In genomic region chr16:24844101-24845030, GRCh38 we compare ENCODE assay signal across 1 cellular context.
TF ChIP-seq lines count a peak whose summit lies in the region.

No MANE protein-coding gene starts in this region.

TF ChIP-seq in HepG2, 621 proteins besides CTCF, POLR2A, EP300 and RAD21 (continued from another document and continues in another):
- no peak for TF ChIP-seq NBN (conservative IDR thresholded peaks at IDR 0.05)
- TF ChIP-seq ZNF672 (CRISPR knock-in tag; IDR thresholded peaks at IDR 0.05) = no peak
- peak; percentile 52; the same call in 1 of the 2 replicates for TF ChIP-seq ZGPAT (CRISPR knock-in tag; IDR thresholded peaks at IDR 0.05)
- TF ChIP-seq SOX6 (IDR thresholded peaks at IDR 0.05) = no peak
- no peak; the same call in 1 of the 2 replicates for TF ChIP-seq SOX6 (CRISPR knock-in tag; IDR thresholded peaks at IDR 0.05)
- TF ChIP-seq HNF4A (CRISPR knock-in tag; IDR thresholded peaks at IDR 0.05) = peak; percentile 26; the same call in 1 of the 2 replicates
- no peak for TF ChIP-seq ZNF713 (CRISPR knock-in tag; IDR thresholded peaks at IDR 0.05)
- TF ChIP-seq BCL6 (CRISPR knock-in tag; IDR thresholded peaks at IDR 0.05) = peak; percentile 49; the same call in 1 of the 2 replicates
- no peak for TF ChIP-seq ZNF432 (CRISPR knock-in tag; IDR thresholded peaks at IDR 0.05; ENCODE audit: borderline replicate concordance)
- no peak for TF ChIP-seq ISL2 (CRISPR knock-in tag; IDR thresholded peaks at IDR 0.05)
- TF ChIP-seq, protein P1, sequence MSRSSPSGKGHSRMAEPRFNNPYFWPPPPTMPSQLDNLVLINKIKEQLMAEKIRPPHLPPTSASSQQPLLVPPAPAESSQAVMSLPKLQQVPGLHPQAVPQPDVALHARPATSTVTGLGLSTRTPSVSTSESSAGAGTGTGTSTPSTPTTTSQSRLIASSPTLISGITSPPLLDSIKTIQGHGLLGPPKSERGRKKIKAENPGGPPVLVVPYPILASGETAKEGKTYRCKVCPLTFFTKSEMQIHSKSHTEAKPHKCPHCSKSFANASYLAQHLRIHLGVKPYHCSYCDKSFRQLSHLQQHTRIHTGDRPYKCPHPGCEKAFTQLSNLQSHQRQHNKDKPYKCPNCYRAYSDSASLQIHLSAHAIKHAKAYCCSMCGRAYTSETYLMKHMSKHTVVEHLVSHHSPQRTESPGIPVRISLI (CRISPR knock-in tag; IDR thresholded peaks at IDR 0.05; ENCODE audit: borderline replicate concordance) = no peak
- TF ChIP-seq, protein P2, sequence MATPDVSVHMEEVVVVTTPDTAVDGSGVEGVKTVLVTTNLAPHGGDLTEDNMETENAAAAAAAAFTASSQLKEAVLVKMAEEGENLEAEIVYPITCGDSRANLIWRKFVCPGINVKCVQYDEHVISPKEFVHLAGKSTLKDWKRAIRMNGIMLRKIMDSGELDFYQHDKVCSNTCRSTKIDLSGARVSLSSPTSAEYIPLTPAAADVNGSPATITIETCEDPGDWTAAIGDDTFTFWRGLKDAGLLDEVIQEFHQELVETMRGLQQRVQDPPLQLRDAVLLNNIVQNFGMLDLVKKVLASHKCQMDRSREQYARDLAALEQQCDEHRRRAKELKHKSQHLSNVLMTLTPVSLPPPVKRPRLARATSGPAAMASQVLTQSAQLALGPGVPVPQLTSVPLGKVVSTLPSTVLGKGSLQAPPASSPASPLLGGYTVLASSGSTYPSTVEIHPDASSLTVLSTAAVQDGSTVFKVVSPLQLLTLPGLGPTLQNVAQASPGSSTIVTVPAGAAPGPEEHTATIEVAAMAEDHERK (CRISPR knock-in tag; IDR thresholded peaks at IDR 0.05; ENCODE audit: low read depth) = no peak
- TF ChIP-seq ZNF230 (CRISPR knock-in tag; IDR thresholded peaks at IDR 0.05) = no peak
- TF ChIP-seq, protein P3, sequence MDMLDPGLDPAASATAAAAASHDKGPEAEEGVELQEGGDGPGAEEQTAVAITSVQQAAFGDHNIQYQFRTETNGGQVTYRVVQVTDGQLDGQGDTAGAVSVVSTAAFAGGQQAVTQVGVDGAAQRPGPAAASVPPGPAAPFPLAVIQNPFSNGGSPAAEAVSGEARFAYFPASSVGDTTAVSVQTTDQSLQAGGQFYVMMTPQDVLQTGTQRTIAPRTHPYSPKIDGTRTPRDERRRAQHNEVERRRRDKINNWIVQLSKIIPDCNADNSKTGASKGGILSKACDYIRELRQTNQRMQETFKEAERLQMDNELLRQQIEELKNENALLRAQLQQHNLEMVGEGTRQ (IDR thresholded peaks at IDR 0.05; ENCODE audit: low read depth, low read length) = no peak
- TF ChIP-seq, protein P3 (CRISPR knock-in tag; IDR thresholded peaks at IDR 0.05; ENCODE audit: borderline replicate concordance) = no peak; the same call in 1 of the 2 replicates
- TF ChIP-seq ELF4 (CRISPR knock-in tag; IDR thresholded peaks at IDR 0.05; ENCODE audit: borderline replicate concordance) = no peak
- TF ChIP-seq CREB3 (CRISPR knock-in tag; IDR thresholded peaks at IDR 0.05) = no peak
- no peak for TF ChIP-seq RFXANK (CRISPR knock-in tag; IDR thresholded peaks at IDR 0.05)
- no peak for TF ChIP-seq ZNF792 (CRISPR knock-in tag; IDR thresholded peaks at IDR 0.05)
- TF ChIP-seq ZNF710 (CRISPR knock-in tag; IDR thresholded peaks at IDR 0.05; ENCODE audit: borderline replicate concordance) = peak; percentile 44; the same call in 1 of the 2 replicates
- peak; percentile 59 for TF ChIP-seq MED8 (CRISPR knock-in tag; IDR thresholded peaks at IDR 0.05; ENCODE audit: insufficient replicate concordance)
- no peak for TF ChIP-seq ZNF709 (CRISPR knock-in tag; IDR thresholded peaks at IDR 0.05)
- TF ChIP-seq ZNF460 (CRISPR knock-in tag; IDR thresholded peaks at IDR 0.05; ENCODE audit: borderline replicate concordance) = no peak
- TF ChIP-seq HDAC2 (CRISPR knock-in tag; IDR thresholded peaks at IDR 0.05) = no peak
- no peak for TF ChIP-seq SMYD3 (CRISPR knock-in tag; IDR thresholded peaks at IDR 0.05)
- TF ChIP-seq ZNF142 (CRISPR knock-in tag; IDR thresholded peaks at IDR 0.05) = no peak
- no peak for TF ChIP-seq ZNF343 (CRISPR knock-in tag; IDR thresholded peaks at IDR 0.05)
- no peak for TF ChIP-seq ZZZ3 (CRISPR knock-in tag; IDR thresholded peaks at IDR 0.05; ENCODE audit: borderline replicate concordance)
- TF ChIP-seq SP5 (CRISPR knock-in tag; IDR thresholded peaks at IDR 0.05; ENCODE audit: borderline replicate concordance, low read depth) = no peak
- no peak for TF ChIP-seq ZNF556 (CRISPR knock-in tag; IDR thresholded peaks at IDR 0.05; ENCODE audit: borderline replicate concordance)
- TF ChIP-seq TARDBP (CRISPR knock-in tag; IDR thresholded peaks at IDR 0.05) = no peak
- TF ChIP-seq, protein P4, sequence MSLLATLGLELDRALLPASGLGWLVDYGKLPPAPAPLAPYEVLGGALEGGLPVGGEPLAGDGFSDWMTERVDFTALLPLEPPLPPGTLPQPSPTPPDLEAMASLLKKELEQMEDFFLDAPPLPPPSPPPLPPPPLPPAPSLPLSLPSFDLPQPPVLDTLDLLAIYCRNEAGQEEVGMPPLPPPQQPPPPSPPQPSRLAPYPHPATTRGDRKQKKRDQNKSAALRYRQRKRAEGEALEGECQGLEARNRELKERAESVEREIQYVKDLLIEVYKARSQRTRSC (CRISPR knock-in tag; IDR thresholded peaks at IDR 0.05; ENCODE audit: low read depth) = no peak
- no peak for TF ChIP-seq KLF6 (CRISPR knock-in tag; IDR thresholded peaks at IDR 0.05)
- TF ChIP-seq, protein P5, sequence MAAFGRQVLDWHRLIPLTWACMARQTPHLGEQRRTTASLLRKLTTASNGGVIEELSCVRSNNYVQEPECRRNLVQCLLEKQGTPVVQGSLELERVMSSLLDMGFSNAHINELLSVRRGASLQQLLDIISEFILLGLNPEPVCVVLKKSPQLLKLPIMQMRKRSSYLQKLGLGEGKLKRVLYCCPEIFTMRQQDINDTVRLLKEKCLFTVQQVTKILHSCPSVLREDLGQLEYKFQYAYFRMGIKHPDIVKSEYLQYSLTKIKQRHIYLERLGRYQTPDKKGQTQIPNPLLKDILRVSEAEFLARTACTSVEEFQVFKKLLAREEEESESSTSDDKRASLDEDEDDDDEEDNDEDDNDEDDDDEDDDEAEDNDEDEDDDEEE (CRISPR knock-in tag; IDR thresholded peaks at IDR 0.05) = 0 out of 2 replicates have a peak, but pooled peaks have one; percentile 74
- TF ChIP-seq SIN3A (IDR thresholded peaks at IDR 0.05; ENCODE audit: borderline replicate concordance, low read depth, low read length) = no peak
- no peak for TF ChIP-seq ZNF660 (CRISPR knock-in tag; IDR thresholded peaks at IDR 0.05; ENCODE audit: borderline replicate concordance, low read depth)
- TF ChIP-seq ZSCAN31 (CRISPR knock-in tag; IDR thresholded peaks at IDR 0.05; ENCODE audit: low read depth) = no peak
- TF ChIP-seq KMT2A (CRISPR knock-in tag; IDR thresholded peaks at IDR 0.05) = no peak
- TF ChIP-seq ZNF816 (CRISPR knock-in tag; IDR thresholded peaks at IDR 0.05; ENCODE audit: borderline replicate concordance) = no peak
- no peak for TF ChIP-seq GLI4 (CRISPR knock-in tag; IDR thresholded peaks at IDR 0.05; ENCODE audit: borderline replicate concordance)
- TF ChIP-seq MLXIP (CRISPR knock-in tag; IDR thresholded peaks at IDR 0.05; ENCODE audit: borderline replicate concordance) = no peak
